ENCODE assay signal across 8 cellular contexts in genomic region chr1:40710581-40711315, GRCh38. TPM values are rescaled to one million over a fixed set of nuclear protein-coding genes. Genes with fewer than 3 reads are reported as not detected.
DNase-seq lines count a peak whose midpoint lies in the region; ATAC-seq and TF ChIP-seq lines count a peak whose summit lies in the region.

No MANE protein-coding gene starts in this region.

- DNase-seq in GM12864 (ENCODE audit: low read depth) (no peak), activated B cell treated with CpG ODN at 0.5 μM for 24 hours (no peak), left cardiac atrium (no peak), retinal pigment epithelial cell (ENCODE audit: low read depth) (no peak), SKM-1 (lab: John Stamatoyannopoulos, UW; ENCODE audit: unreplicated experiment) (no peak), DMS53 treated with DMSO at 0.1 percent for 48 hours (lab: John Stamatoyannopoulos, UW; ENCODE audit: unreplicated experiment) (no peak)

- CTCF ChIA-PET in activated B cell treated with CpG ODN at 0.5 μM for 24 hours (lab: Charles Lee): interaction anchor here (0.8 kb wide), 1 partner anchor 12 kb away, joined by 3 read pairs; no protein-coding TSS in a partner anchor

- H3K4me3 ChIP-seq in GM12864 (ENCODE audit: low read depth, low read length): peak overlapping the region; percentile 77
- H3K4me3 ChIP-seq in retinal pigment epithelial cell (ENCODE audit: low read length): peak overlapping the region; percentile 86

- peaks cover 13% of the 10 kb centered on the region for H3K36me3 Mint-ChIP-seq in activated B cell treated with CpG ODN at 0.5 μM for 24 hours (ENCODE audit: low read depth)

- intact Hi-C loops in activated B cell treated with CpG ODN at 0.5 μM for 24 hours (cut with micrococcal nuclease) (no loop called here), left cardiac atrium (cut with DNase I) (no loop called here)

- TF ChIP-seq CTCF in GM12864 (IDR thresholded peaks at IDR 0.05; ENCODE audit: low read depth, low read length, missing control alignments): no peak
- TF ChIP-seq CTCF in activated B cell treated with CpG ODN at 0.5 μM for 24 hours (IDR thresholded peaks at IDR 0.05): no peak
- no peak for TF ChIP-seq CTCF in retinal pigment epithelial cell (conservative IDR thresholded peaks at IDR 0.05; ENCODE audit: low read depth, low read length)

- H3K9me3 Mint-ChIP-seq in activated B cell treated with CpG ODN at 0.5 μM for 24 hours: no peaks in the 10 kb centered on the region

- peak overlapping the region; percentile 95 for H3K27ac Mint-ChIP-seq in activated B cell treated with CpG ODN at 0.5 μM for 24 hours

- H3K4me3 Mint-ChIP-seq in activated B cell treated with CpG ODN at 0.5 μM for 24 hours: peak overlapping the region; percentile 95

- no peaks in the 10 kb centered on the region for H3K27me3 Mint-ChIP-seq in activated B cell treated with CpG ODN at 0.5 μM for 24 hours

- H3K4me1 Mint-ChIP-seq in activated B cell treated with CpG ODN at 0.5 μM for 24 hours: peaks cover 70% of the 10 kb centered on the region

- POLR2A ChIA-PET in activated B cell treated with CpG ODN at 0.5 μM for 24 hours (lab: Charles Lee): interaction anchor here (1.0 to 20.2 kb wide), 3 partner anchors 8 to 19 kb away, joined by 3 to 306 read pairs (median 8); partner anchors contain the start of gene NFYC

- ATAC-seq in activated B cell treated with CpG ODN at 0.5 μM for 24 hours (ENCODE audit: low read depth) (no peak), left cardiac atrium (peak; percentile 14 to 20), GM21528 (IDR thresholded peaks at IDR 0.05; ENCODE audit: low FRiP score, unreplicated experiment) (no peak), HG03108 (IDR thresholded peaks at IDR 0.05; ENCODE audit: unreplicated experiment) (no peak)

RNA-seq across cellular contexts. Expression of gene NFYC, which starts 19.2 kb away (rescaled TPM):
- total RNA-seq in activated B cell treated with CpG ODN at 0.5 μM for 24 hours (68.7 and 76.0 TPM in 2 replicates), left cardiac atrium (10 to 100 TPM; 60.1 to 71.1 TPM)

RNA-seq across cellular contexts. Expression of gene RIMS3, which starts 45.3 kb away (rescaled TPM):
- total RNA-seq in activated B cell treated with CpG ODN at 0.5 μM for 24 hours (5.5 and 6.2 TPM in 2 replicates), left cardiac atrium (1 to 10 TPM; 2.9 to 3.6 TPM)

Comparison
In these comparisons a context has a peak if more than half of its experiments do, and no peak if none do; other contexts are left out.
1. ATAC-seq: peak in left cardiac atrium (2 of 2); none in activated B cell treated with CpG ODN at 0.5 μM for 24 hours (single experiment), GM21528 (single experiment) and HG03108 (single experiment).